In genomic region chr17:82696916-82697807, GRCh38 we compare ENCODE assay signal across 7 cellular contexts. TPM values are rescaled to one million over a fixed set of nuclear protein-coding genes. Genes with fewer than 3 reads are reported as not detected.
DNase-seq lines count a peak whose midpoint lies in the region; ATAC-seq and TF ChIP-seq lines count a peak whose summit lies in the region.
"Had no signal": no experiment of that assay in that cellular context is flagged by ENCODE, and none has a peak within 500 bp of the region (broad histone marks: within the 10 kb centered on the region; RNA-seq: fewer than 3 reads in every experiment).

No MANE protein-coding gene starts in this region.

- H3K27me3 ChIP-seq in foreskin keratinocyte = peaks cover 13% of the 10 kb centered on the region

- H3K9me3 Mint-ChIP-seq in natural killer cell = no peaks in the 10 kb centered on the region

- no peak for TF ChIP-seq POLR2A in erythroblast (IDR thresholded peaks at IDR 0.05; ENCODE audit: low read length)

- no peaks in the 10 kb centered on the region for H3K27me3 Mint-ChIP-seq in natural killer cell (ENCODE audit: low read depth in 2 of 2)

- in situ Hi-C loops in GM13976 (cut with MboI; ENCODE audit: low sequenced_read_pairs, unreplicated experiment) = no loop called here

- H3K4me3 Mint-ChIP-seq in natural killer cell = peak overlapping the region; percentile 40

- peaks cover 0 to 5% of the 10 kb centered on the region in 2 donors for H3K4me1 Mint-ChIP-seq in natural killer cell

- no peak overlapping the region for H3K27ac Mint-ChIP-seq in natural killer cell

- DNase-seq in GM13976 (ENCODE audit: low spot score) (peak; percentile 70), astrocyte of the hippocampus (ENCODE audit: low read depth, low spot score) (peak; percentile 41), natural killer cell (no peak), NCI-H510A (lab: John Stamatoyannopoulos, UW) (no peak), foreskin keratinocyte (no peak), erythroblast (lab: John Stamatoyannopoulos, UW) (no peak)

- no peak overlapping the region for H3K27ac ChIP-seq in foreskin keratinocyte

- H3K36me3 Mint-ChIP-seq in natural killer cell = no peaks in the 10 kb centered on the region

- H3K4me1 ChIP-seq in foreskin keratinocyte = peaks cover 4% of the 10 kb centered on the region

- ATAC-seq in natural killer cell (no peak), foreskin keratinocyte (no peak)

- intact Hi-C loops in natural killer cell (cut with micrococcal nuclease) = no loop called here

- TF ChIP-seq CTCF in GM13976 (IDR thresholded peaks at IDR 0.05; ENCODE audit: borderline replicate concordance, control extremely low read depth, extremely low read depth, insufficient read depth, missing control alignments) = no peak
- TF ChIP-seq CTCF in natural killer cell (IDR thresholded peaks at IDR 0.05) = no peak
- no peak for TF ChIP-seq CTCF in foreskin keratinocyte (conservative IDR thresholded peaks at IDR 0.05)

RNA-seq across cellular contexts. Expression of gene RAB40B, which starts 1.3 kb away (rescaled TPM):
- total RNA-seq in natural killer cell (1 to 10 TPM; 3.7 to 7.3 (median 4.0) TPM), foreskin keratinocyte (4.8 and 8.8 TPM in 2 replicates)
- 5.8 and 7.1 TPM in 2 replicates for polyA plus RNA-seq in foreskin keratinocyte

RNA-seq across cellular contexts. Expression of gene FN3KRP, which starts 19.3 kb away (rescaled TPM):
- total RNA-seq in natural killer cell (10 to 100 TPM; 29.4 to 42.3 (median 32.0) TPM), foreskin keratinocyte (24.2 and 31.0 TPM in 2 replicates)
- polyA plus RNA-seq in foreskin keratinocyte = 27.2 and 36.6 TPM in 2 replicates

RNA-seq across cellular contexts. Expression of gene FN3K, which starts 38.3 kb away (rescaled TPM):
- total RNA-seq in natural killer cell = 1 to 10 TPM; 4.9 to 6.1 (median 5.5) TPM
- total RNA-seq in foreskin keratinocyte = 1.2 and 1.4 TPM in 2 replicates
- 1.3 and 2.4 TPM in 2 replicates for polyA plus RNA-seq in foreskin keratinocyte
- total RNA-seq: RPMI7951 had no signal

RNA-seq across cellular contexts. Expression of gene WDR45B, which starts 48.9 kb away (rescaled TPM):
- total RNA-seq in natural killer cell (100 to 1,000 TPM in 1 of 3 donors, 10 to 100 TPM in 2; 81.8 to 112 (median 94.6) TPM), foreskin keratinocyte (70.8 and 73.6 TPM in 2 replicates)
- polyA plus RNA-seq in foreskin keratinocyte = 48.0 and 54.7 TPM in 2 replicates

RNA-seq across cellular contexts. Expression of gene TBCD, which starts 54.7 kb away (rescaled TPM):
- 100 to 1,000 TPM in 2 of 3 donors, 10 to 100 TPM in 1; 92.0 to 149 (median 132) TPM for total RNA-seq in natural killer cell
- total RNA-seq in foreskin keratinocyte = 76.4 and 91.7 TPM in 2 replicates
- 104 and 112 TPM in 2 replicates for polyA plus RNA-seq in foreskin keratinocyte

Comparison
In these comparisons a context has a peak if more than half of its experiments do, and no peak if none do; other contexts are left out.
1. DNase-seq: peak in GM13976 (single experiment) and astrocyte of the hippocampus (single experiment); none in natural killer cell (single experiment), NCI-H510A (single experiment), foreskin keratinocyte (0 of 2) and erythroblast (0 of 2).